ENCODE assay signal across 8 cellular contexts in genomic region chr12:48988030-48988649, GRCh38. TPM values are rescaled to one million over a fixed set of nuclear protein-coding genes. Genes with fewer than 3 reads are reported as not detected.
DNase-seq lines count a peak whose midpoint lies in the region; ATAC-seq and TF ChIP-seq lines count a peak whose summit lies in the region.

No MANE protein-coding gene starts in this region.

- H3K27ac ChIP-seq in C4-2B (no peak overlapping the region), GM23338 (ENCODE audit: low read depth) (no peak overlapping the region), trophoblast cell (ENCODE audit: low read depth, low read length) (no peak overlapping the region)

- H3K9me3 Mint-ChIP-seq in GM23338, result no peaks in the 10 kb centered on the region

- no peak overlapping the region for H3K9ac ChIP-seq in trophoblast cell (ENCODE audit: low read length)

- H4K91ac ChIP-seq in trophoblast cell (ENCODE audit: low read depth, low read length), result no peak overlapping the region

- no peak overlapping the region for H3K4ac ChIP-seq in trophoblast cell (ENCODE audit: low read depth, low read length)

- no peaks in the 10 kb centered on the region for H3K4me1 ChIP-seq in GM23338 (ENCODE audit: insufficient read depth)
- H3K4me1 ChIP-seq in trophoblast cell (ENCODE audit: control insufficient read depth in 1 of 2, insufficient read depth in 2 of 2, low read length in 2 of 2), result no peaks in the 10 kb centered on the region

- peak; percentile 98 for TF ChIP-seq CTCF in C4-2B (conservative IDR thresholded peaks at IDR 0.05)
- TF ChIP-seq CTCF in GM23338 (conservative IDR thresholded peaks at IDR 0.05; ENCODE audit: low read depth in 2 of 2), result peak; percentile 86 to 98

- H2BK5ac ChIP-seq in trophoblast cell (ENCODE audit: low read depth, low read length, poor library complexity), result no peak overlapping the region

- H2BK12ac ChIP-seq in trophoblast cell (ENCODE audit: low read length), result no peak overlapping the region

- H3K4me3 ChIP-seq in GM23338 (no peak overlapping the region), trophoblast cell (ENCODE audit: low read depth, low read length) (no peak overlapping the region)

- H3K9me2 ChIP-seq in GM23338 (ENCODE audit: insufficient read depth), result no peaks in the 10 kb centered on the region

- H3K27ac Mint-ChIP-seq in GM23338, result no peak overlapping the region

- H2AFZ ChIP-seq in GM23338 (no peak overlapping the region), trophoblast cell (ENCODE audit: insufficient read depth, low read length, poor library complexity) (no peak overlapping the region)

- H3K79me2 ChIP-seq in GM23338 (replicated peaks; ENCODE audit: insufficient read depth) (no peaks in the 10 kb centered on the region), trophoblast cell (ENCODE audit: control insufficient read depth, insufficient read depth, low read length, poor library complexity) (no peaks in the 10 kb centered on the region)

- peaks cover 2% of the 10 kb centered on the region for H3K9me3 ChIP-seq in trophoblast cell (ENCODE audit: insufficient read depth, low read depth, low read length)

- H3K79me1 ChIP-seq in trophoblast cell (ENCODE audit: low read length), result no peaks in the 10 kb centered on the region

- peak; percentile 89 for DNase-seq in GM23338 (ENCODE audit: low spot score)
- peak; percentile 63 for DNase-seq in activated T-helper 9 cell treated with anti-CD3 and anti-CD28 coated beads, Interleukin-2, amount 50 U/mL, for 16 hours (ENCODE audit: low read depth)
- peak; percentile 68 for DNase-seq in germinal center (ENCODE audit: low spot score)
- peak; percentile 70 to 87 for DNase-seq in trophoblast cell

- no peak overlapping the region for H3K18ac ChIP-seq in trophoblast cell (ENCODE audit: low read length)

- no peak overlapping the region for H4K12ac ChIP-seq in trophoblast cell (ENCODE audit: low read depth, low read length)

- H3K27me3 ChIP-seq in GM23338 (ENCODE audit: insufficient read depth) (peaks cover 92% of the 10 kb centered on the region), trophoblast cell (ENCODE audit: insufficient read depth, low read length) (peaks cover 23% of the 10 kb centered on the region)

- no peak overlapping the region for H3K4me3 Mint-ChIP-seq in GM23338

- no peak overlapping the region for H3K23ac ChIP-seq in trophoblast cell (ENCODE audit: low read length)

- no peaks in the 10 kb centered on the region for H3K36me3 Mint-ChIP-seq in GM23338 (ENCODE audit: low read depth)

- H3K4me2 ChIP-seq in GM23338, result no peak overlapping the region
- H3K4me2 ChIP-seq in trophoblast cell (ENCODE audit: low read length), result no peak overlapping the region

- no CpG with 5 or more reads among the region's 16 CpGs for WGBS in trophoblast cell (ENCODE audit: extremely low coverage, insufficient coverage, insufficient read length)

- peak; percentile 87 for ATAC-seq in GM23338
- ATAC-seq in GM18520 (IDR thresholded peaks at IDR 0.05; ENCODE audit: unreplicated experiment), result no peak
- ATAC-seq in GM21360 (IDR thresholded peaks at IDR 0.05; ENCODE audit: unreplicated experiment), result no peak

- no peaks in the 10 kb centered on the region for H3F3A ChIP-seq in GM23338 (replicated peaks; ENCODE audit: low read depth)

- H4K20me1 ChIP-seq in GM23338 (replicated peaks; ENCODE audit: insufficient read depth), result 0 out of 2 replicates have a peak, but pooled peaks cover 4% of the 10 kb centered on the region

- H3K27me3 Mint-ChIP-seq in GM23338 (ENCODE audit: insufficient read depth, low read depth, poor library complexity), result peaks cover 50% of the 10 kb centered on the region

- H3K14ac ChIP-seq in trophoblast cell (ENCODE audit: low read length), result no peak overlapping the region

- H3K36me3 ChIP-seq in GM23338 (ENCODE audit: insufficient read depth) (no peaks in the 10 kb centered on the region), trophoblast cell (ENCODE audit: control insufficient read depth in 1 of 2, insufficient read depth in 2 of 2, low read length in 2 of 2) (no peaks in the 10 kb centered on the region)

- H4K8ac ChIP-seq in trophoblast cell (ENCODE audit: low read depth, low read length), result no peak overlapping the region

- H3K4me1 Mint-ChIP-seq in GM23338, result peaks cover 9% of the 10 kb centered on the region

- H2AK5ac ChIP-seq in trophoblast cell (ENCODE audit: low read length), result no peak overlapping the region

- no peak overlapping the region for H2BK120ac ChIP-seq in trophoblast cell (ENCODE audit: insufficient read depth, low read length, poor library complexity)

TF ChIP-seq in GM23338, 12 proteins besides CTCF, POLR2A, EP300 and RAD21 (continues in another document):
- TF ChIP-seq ETS1 (IDR thresholded peaks at IDR 0.05) (no peak), ZNF331 (CRISPR knock-in tag; IDR thresholded peaks at IDR 0.05; ENCODE audit: low read depth) (no peak), ZNF114 (CRISPR knock-in tag; IDR thresholded peaks at IDR 0.05) (no peak), CREB1 (CRISPR knock-in tag; IDR thresholded peaks at IDR 0.05; ENCODE audit: low read depth) (no peak), NANOG (IDR thresholded peaks at IDR 0.05; ENCODE audit: borderline replicate concordance) (no peak), EZH2phosphoT487 (IDR thresholded peaks at IDR 0.05; ENCODE audit: unreplicated experiment) (no peak)

TF ChIP-seq in PFSK-1, 5 proteins besides CTCF, POLR2A, EP300 and RAD21:
- TF ChIP-seq SIN3A (IDR thresholded peaks at IDR 0.05; ENCODE audit: borderline replicate concordance, insufficient read depth, low read length) (no peak), FOXP2 (optimal IDR thresholded peaks at IDR 0.05; ENCODE audit: borderline replicate concordance, extremely low read depth, extremely low read length, insufficient read depth) (peak; percentile 14)
TF ChIP-seq in PFSK-1: peak in this region for 1.

RNA-seq across cellular contexts. Expression of gene WNT1, which starts 10.0 kb away (rescaled TPM):
- not detected in 2 replicates for total RNA-seq in GM23338 (2014; rRNA removed; shearing (Covaris generic))
- not detected in 2 replicates for polyA plus RNA-seq in GM23338 (2016; fragmentation: Nextera tagmentation; extraction: Ambion mirVana)
- polyA plus RNA-seq in PFSK-1 (2012; ENCODE audit: insufficient read length, low read depth), result not detected
- 2.1 TPM in 2 replicates for polyA plus RNA-seq in trophoblast cell (2013)

RNA-seq across cellular contexts. Expression of gene DDN, which starts 11.0 kb away (rescaled TPM):
- total RNA-seq in GM23338 (2014; rRNA removed; shearing (Covaris generic)), result 0.04 and 0.10 TPM in 2 replicates
- polyA plus RNA-seq in GM23338 (2016; fragmentation: Nextera tagmentation; extraction: Ambion mirVana), result 0.12 TPM in 1 of 2 replicates, not detected in the other
- 1.4 TPM for polyA plus RNA-seq in PFSK-1 (2012; ENCODE audit: insufficient read length, low read depth)
- polyA plus RNA-seq in trophoblast cell (2013), result 0.12 and 0.18 TPM in 2 replicates

RNA-seq across cellular contexts. Expression of gene WNT10B, which starts 16.6 kb away (rescaled TPM):
- 0.50 TPM in 1 of 2 replicates, not detected in the other for total RNA-seq in GM23338 (2014; rRNA removed; shearing (Covaris generic))
- polyA plus RNA-seq in GM23338 (2016; fragmentation: Nextera tagmentation; extraction: Ambion mirVana), result not detected in 2 replicates
- polyA plus RNA-seq in PFSK-1 (2012; ENCODE audit: insufficient read length, low read depth), result 11.5 TPM
- 5.7 and 5.9 TPM in 2 replicates for polyA plus RNA-seq in trophoblast cell (2013)

RNA-seq across cellular contexts. Expression of gene PRKAG1, which starts 30.4 kb away (rescaled TPM):
- 27.2 and 35.4 TPM in 2 replicates for total RNA-seq in GM23338 (2014; rRNA removed; shearing (Covaris generic))
- polyA plus RNA-seq in GM23338 (2016; fragmentation: Nextera tagmentation; extraction: Ambion mirVana), result 19.1 and 19.9 TPM in 2 replicates
- polyA plus RNA-seq in PFSK-1 (2012; ENCODE audit: insufficient read length, low read depth), result 49.7 TPM
- 44.8 and 45.0 TPM in 2 replicates for polyA plus RNA-seq in trophoblast cell (2013)

RNA-seq across cellular contexts. Expression of gene ARF3, which starts 30.9 kb away (rescaled TPM):
- total RNA-seq in GM23338 (2014; rRNA removed; shearing (Covaris generic)), result 125 and 130 TPM in 2 replicates
- 53.9 and 57.0 TPM in 2 replicates for polyA plus RNA-seq in GM23338 (2016; fragmentation: Nextera tagmentation; extraction: Ambion mirVana)
- polyA plus RNA-seq in PFSK-1 (2012; ENCODE audit: insufficient read length, low read depth), result 91.5 TPM
- polyA plus RNA-seq in trophoblast cell (2013), result 112 and 113 TPM in 2 replicates
